In the genomic region with DNA sequence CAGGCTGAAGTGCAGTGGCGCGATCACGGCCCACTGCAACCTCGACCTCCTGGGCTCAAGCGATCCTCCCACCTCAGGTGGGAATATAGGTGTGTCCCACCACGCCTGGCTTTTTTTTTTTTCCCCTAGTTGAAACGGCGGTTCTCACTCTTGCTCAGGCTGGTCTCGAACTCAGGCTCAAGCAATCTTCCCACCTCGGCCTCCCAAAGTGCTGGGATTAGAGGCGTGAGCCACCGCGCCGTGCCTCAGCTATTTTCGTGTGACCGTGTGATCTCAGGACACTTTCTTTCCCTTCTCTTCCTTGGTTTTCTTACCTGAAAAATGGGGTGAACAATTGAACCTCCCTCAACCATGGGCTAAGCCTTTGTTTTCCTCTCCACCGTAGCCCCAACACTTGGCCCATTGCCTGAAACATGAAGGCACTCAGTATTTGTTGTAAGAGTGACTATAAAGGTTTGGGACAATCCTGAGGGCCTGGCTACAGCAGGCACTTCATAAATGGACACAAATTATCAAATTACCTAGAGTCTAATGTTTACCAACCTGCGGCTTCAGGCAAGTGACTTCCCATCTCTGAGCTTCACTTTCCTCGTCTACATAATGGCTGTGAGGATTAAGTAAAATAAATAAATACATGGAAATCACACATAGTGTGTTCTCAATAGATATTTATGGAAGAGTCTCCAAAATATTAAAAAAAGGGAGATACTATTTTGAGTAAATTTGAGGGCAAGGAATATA, we compare ENCODE assay signal across 8 cellular contexts. TPM values are rescaled to one million over a fixed set of nuclear protein-coding genes. Genes with fewer than 3 reads are reported as not detected.
DNase-seq lines count a peak whose midpoint lies in the region; ATAC-seq and TF ChIP-seq lines count a peak whose summit lies in the region.

No MANE protein-coding gene starts in this region.

- H3K27me3 ChIP-seq in SJCRH30 (no peaks in the 10 kb centered on the region), fibroblast of lung (ENCODE audit: control insufficient read depth, insufficient read depth, low read length) (no peaks in the 10 kb centered on the region), skeletal muscle satellite cell (ENCODE audit: control insufficient read depth, insufficient read depth, low read length) (no peaks in the 10 kb centered on the region)

- H3K9ac ChIP-seq in fibroblast of lung (ENCODE audit: insufficient read depth, low read length) (peak overlapping the region; percentile 73), skeletal muscle satellite cell (ENCODE audit: low read depth, low read length) (peak overlapping the region; percentile 83)

- no peaks in the 10 kb centered on the region for H4K20me1 ChIP-seq in fibroblast of lung (ENCODE audit: control insufficient read depth, extremely low read depth, insufficient read depth, low read length)

- no peak for TF ChIP-seq CTCF in fibroblast of lung (conservative IDR thresholded peaks at IDR 0.05 in 1 of 2, IDR thresholded peaks at IDR 0.05 in 1 of 2; ENCODE audit: low read depth in 1 of 2, low read length in 2 of 2)

- H3K4me1 ChIP-seq in SJCRH30 (peaks cover 20% of the 10 kb centered on the region), fibroblast of lung (ENCODE audit: control insufficient read depth, extremely low read depth, insufficient read depth, low read length) (peaks cover 15% of the 10 kb centered on the region), skeletal muscle satellite cell (ENCODE audit: control insufficient read depth, insufficient read depth, low read length) (peaks cover 46% of the 10 kb centered on the region)

- H3K4me3 ChIP-seq in SJCRH30 (peak overlapping the region; percentile 59), fibroblast of lung (replicated peaks in 1 of 4; ENCODE audit: control extremely low read depth in 1 of 4, insufficient read depth in 1 of 4, low read depth in 3 of 4, low read length in 4 of 4) (peak overlapping the region; percentile 50 to 70 (median 53)), skeletal muscle satellite cell (ENCODE audit: low read length) (peak overlapping the region; percentile 64)

- H3K4me2 ChIP-seq in fibroblast of lung (ENCODE audit: extremely low read depth, insufficient read depth, low read length) (peak overlapping the region; percentile 95), skeletal muscle satellite cell (ENCODE audit: low read length) (peak overlapping the region; percentile 81)

- H3K27ac ChIP-seq in SJCRH30 (peak overlapping the region; percentile 65; the same call in 1 of the 2 replicates), fibroblast of lung (ENCODE audit: insufficient read depth, low read length) (peak overlapping the region; percentile 98)

- peak; percentile 7 for ATAC-seq in HG03439 (IDR thresholded peaks at IDR 0.05; ENCODE audit: unreplicated experiment)

- DNase-seq in NCI-H510A treated with DMSO at 0.1 percent for 48 hours (lab: John Stamatoyannopoulos, UW) (peak; percentile 86), NCI-H510A (lab: John Stamatoyannopoulos, UW) (no peak), SJCRH30 (peak; percentile 58 to 70), fibroblast of lung (ENCODE audit: low read depth in 2 of 2) (peak in 1 of 2 donors; percentile 23), iPS-NIHi7 (ENCODE audit: extremely low spot score) (no peak), medulla oblongata (ENCODE audit: extremely low spot score) (no peak)

- no peak overlapping the region for H2AFZ ChIP-seq in fibroblast of lung (ENCODE audit: low read length)

- no peaks in the 10 kb centered on the region for H3K36me3 ChIP-seq in SJCRH30
- H3K36me3 ChIP-seq in fibroblast of lung (ENCODE audit: control insufficient read depth, insufficient read depth, low read length): peaks cover 6% of the 10 kb centered on the region
- peaks cover 4% of the 10 kb centered on the region for H3K36me3 ChIP-seq in skeletal muscle satellite cell (ENCODE audit: insufficient read depth, low read length)

- H3K9me3 ChIP-seq in SJCRH30 (replicated peaks) (0 out of 2 replicates have a peak, but pooled peaks cover 3% of the 10 kb centered on the region), fibroblast of lung (ENCODE audit: control insufficient read depth, insufficient read depth, low read depth, low read length) (no peaks in the 10 kb centered on the region), skeletal muscle satellite cell (replicated peaks; ENCODE audit: low read length) (no peaks in the 10 kb centered on the region)

- no peaks in the 10 kb centered on the region for H3K79me2 ChIP-seq in fibroblast of lung (ENCODE audit: control insufficient read depth, insufficient read depth, low read length)

RNA-seq across cellular contexts. Expression of a gene that starts 31.4 kb away (rescaled TPM):
- total RNA-seq in SJCRH30 (2014; rRNA removed; shearing (Covaris generic)): 71.6 and 73.9 TPM in 2 replicates
- total RNA-seq in fibroblast of lung: 27.4 and 31.1 TPM in 2 replicates
- 14.5 and 62.4 TPM in 2 replicates for polyA plus RNA-seq in fibroblast of lung
- polyA plus RNA-seq in fibroblast of lung (2012): 14.5 and 72.5 TPM in 2 replicates
- 4.3 and 12.7 TPM in 2 replicates for polyA minus RNA-seq in fibroblast of lung (ENCODE audit: low replicate concordance)
- 159 and 207 TPM in 2 replicates for total RNA-seq in skeletal muscle satellite cell (2012; rRNA removed)

RNA-seq across cellular contexts. Expression of a gene that starts 59.5 kb away (rescaled TPM):
- 101 and 105 TPM in 2 replicates for total RNA-seq in SJCRH30 (2014; rRNA removed; shearing (Covaris generic))
- 41.9 and 52.5 TPM in 2 replicates for total RNA-seq in fibroblast of lung
- 153 and 157 TPM in 2 replicates for polyA plus RNA-seq in fibroblast of lung
- polyA plus RNA-seq in fibroblast of lung (2012): 181 and 201 TPM in 2 replicates
- 328 and 338 TPM in 2 replicates for polyA minus RNA-seq in fibroblast of lung (ENCODE audit: low replicate concordance)
- 96.8 and 131 TPM in 2 replicates for total RNA-seq in skeletal muscle satellite cell (2012; rRNA removed)

Comparison
In these comparisons a context has a peak if more than half of its experiments do, and no peak if none do; other contexts are left out.
1. DNase-seq: peak in NCI-H510A treated with DMSO at 0.1 percent for 48 hours (single experiment) and SJCRH30 (2 of 2); none in NCI-H510A (single experiment), iPS-NIHi7 (single experiment) and medulla oblongata (single experiment).
2. Peak in every context shown above with its lines, with median percentiles within 50 percentile points of each other: H3K4me3 ChIP-seq.